Comparison of ENCODE assay signal across 27 cellular contexts in the genomic region with DNA sequence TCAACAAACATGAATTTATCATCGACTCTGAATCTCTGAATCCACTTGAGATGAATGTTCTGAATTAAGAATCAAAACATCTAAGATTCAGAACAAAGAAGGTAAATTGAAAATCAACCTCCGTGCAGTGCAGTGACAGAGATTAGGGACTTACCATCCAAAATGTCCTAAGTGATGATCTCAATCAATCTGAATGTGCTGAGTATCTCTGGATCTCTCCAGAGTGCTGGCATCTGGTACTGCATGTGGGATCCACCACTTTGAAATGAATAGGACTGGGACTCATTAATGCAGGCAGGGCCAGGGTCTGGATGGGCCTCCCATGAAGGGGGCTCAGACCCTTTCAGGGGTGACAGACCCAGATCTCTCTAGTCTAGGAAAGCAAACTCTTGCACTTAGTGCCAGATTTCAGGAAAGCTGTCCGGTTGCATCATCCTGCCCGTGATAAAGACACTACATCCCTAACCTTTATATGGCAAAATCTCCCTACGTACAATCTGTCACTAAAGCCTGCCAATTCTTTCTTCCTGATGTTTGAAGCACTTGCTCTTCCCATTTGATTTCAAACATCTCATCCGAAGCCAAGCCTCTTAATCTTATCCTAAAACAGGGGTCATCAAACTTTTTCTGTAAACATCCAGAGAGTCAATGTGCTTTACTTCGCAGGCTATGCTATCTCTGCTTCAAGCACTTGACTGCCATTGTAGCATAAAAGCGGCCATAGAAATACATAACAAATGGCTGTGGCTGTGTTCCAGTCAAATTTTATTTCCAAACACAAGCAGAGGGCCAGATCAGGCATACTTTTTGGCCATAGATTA.
DNase-seq lines count a peak whose midpoint lies in the region; ATAC-seq and TF ChIP-seq lines count a peak whose summit lies in the region.
"Had no signal": no experiment of that assay in that cellular context is flagged by ENCODE, and none has a peak within 500 bp of the region (broad histone marks: within the 10 kb centered on the region; RNA-seq: fewer than 3 reads in every experiment).

No MANE protein-coding gene starts in this region.

- H3K27ac ChIP-seq in right cardiac atrium (ENCODE audit: low read length), result peak overlapping the region; percentile 59
- H3K27ac ChIP-seq in sigmoid colon, result peak overlapping the region in 3 of 4 donors; percentile 19 to 72 (median 54)
- H3K27ac ChIP-seq: 22Rv1, epithelial cell of prostate, gastroesophageal sphincter, tibial artery had no signal

- TF ChIP-seq EP300 in sigmoid colon (IDR thresholded peaks at IDR 0.05), result no peak

- no peak for TF ChIP-seq POLR2A in sigmoid colon (IDR thresholded peaks at IDR 0.05)

- H3K36me3 ChIP-seq in sigmoid colon, result no peaks in the 10 kb centered on the region
- H3K36me3 ChIP-seq: BE2C, gastroesophageal sphincter, tibial artery had no signal

- H3K9me3 ChIP-seq in right cardiac atrium (ENCODE audit: control insufficient read depth, low read length), result no peaks in the 10 kb centered on the region
- H3K9me3 ChIP-seq in sigmoid colon, result no peaks in the 10 kb centered on the region
- H3K9me3 ChIP-seq: BE2C, gastroesophageal sphincter, tibial artery had no signal

- H3K27me3 ChIP-seq in right cardiac atrium (ENCODE audit: control insufficient read depth, insufficient read depth) (no peaks in the 10 kb centered on the region), sigmoid colon (no peaks in the 10 kb centered on the region)
- H3K27me3 ChIP-seq: BE2C, gastroesophageal sphincter, tibial artery had no signal

- intact Hi-C loops in right cardiac atrium (cut with DNase I), result no loop called here
- intact Hi-C loops in sigmoid colon (cut with DNase I), result loop anchor here (2.0 kb wide), 1 partner anchor 148 kb away; no protein-coding TSS in a partner anchor

- 42% methylated on average over 8 of the region's 8 CpGs for WGBS in right cardiac atrium
- 74 to 84% methylated on average over 8 of the region's 8 CpGs for WGBS in sigmoid colon, 2 donors

- DNase-seq in DMS 273 (lab: John Stamatoyannopoulos, UW; ENCODE audit: unreplicated experiment) (peak; percentile 4), DMS 273 treated with DMSO at 0.1 percent for 48 hours (lab: John Stamatoyannopoulos, UW) (no peak), NCI-H345 (lab: John Stamatoyannopoulos, UW) (peak; percentile 54), right cardiac atrium (no peak), sigmoid colon (no peak), NCI-H146 (lab: John Stamatoyannopoulos, UW) (no peak)
- no peak for DNase-seq in stimulated activated naive CD8-positive, alpha-beta T cell treated with anti-CD3 and anti-CD28 coated beads, Interleukin-15, Interleukin-2, amounts not matched to agents 100 U/mL and 50 U/mL, for 24 hours
- DNase-seq: activated CD8-positive, alpha-beta T cell treated with anti-CD3 and anti-CD28 coated beads, Interleukin-2, amount 10 ng/mL, durations not matched to agents 7 days and 5 days; activated gamma-delta T cell; activated naive CD8-positive, alpha-beta T cell treated with anti-CD3 and anti-CD28 coated beads, Interleukin-2, amount 50 U/mL, for 24 hours; BE2C; H7; kidney; natural killer cell; NCI-H1436 treated with DMSO at 0.1 percent for 48 hours; NCI-H774; OCI-M1; SHP77; stimulated activated CD4-positive, alpha-beta T cell treated with anti-CD3 and anti-CD28 coated beads, Interleukin-2, amount 100 ng/mL, for 24 hours; stimulated activated naive B cell treated with anti-CD40 and anti-IgM and Interleukin-4, amounts not matched to agents 10 μg/mL and 1 μg/mL and 100 μg/mL, for 72 hours; tibial artery had no signal

- H3K4me3 ChIP-seq in right cardiac atrium (ENCODE audit: low read length) (no peak overlapping the region), sigmoid colon (no peak overlapping the region)
- H3K4me3 ChIP-seq: gastroesophageal sphincter, skin epidermis, tibial artery had no signal

- no peak for TF ChIP-seq CTCF in sigmoid colon (IDR thresholded peaks at IDR 0.05)

- peaks cover 9% of the 10 kb centered on the region for H3K4me1 ChIP-seq in right cardiac atrium (ENCODE audit: control insufficient read depth, insufficient read depth, low read length)
- peaks cover 0 to 50% (median 34%) of the 10 kb centered on the region in 4 donors for H3K4me1 ChIP-seq in sigmoid colon
- H3K4me1 ChIP-seq: BE2C had no signal

- peak; percentile 26 to 39 for ATAC-seq in right cardiac atrium
- ATAC-seq in HG03095 (IDR thresholded peaks at IDR 0.05; ENCODE audit: unreplicated experiment), result no peak
- no peak for ATAC-seq in stimulated activated naive CD8-positive, alpha-beta T cell treated with anti-CD3 and anti-CD28 coated beads, Interleukin-15, Interleukin-2, amounts not matched to agents 100 U/mL and 50 U/mL, for 24 hours
- ATAC-seq: activated CD4-positive, CD25-positive, alpha-beta regulatory T cell treated with anti-CD3 and anti-CD28 coated beads, Interleukin-2, amount 50 U/mL, for 24 hours; activated CD8-positive, alpha-beta T cell treated with anti-CD3 and anti-CD28 coated beads, Interleukin-2, amount 10 ng/mL, durations not matched to agents 7 days and 5 days; activated naive CD8-positive, alpha-beta T cell treated with anti-CD3 and anti-CD28 coated beads, Interleukin-2, amount 50 U/mL, for 24 hours; gastroesophageal sphincter; natural killer cell; stimulated activated naive B cell treated with anti-CD40 and anti-IgM and Interleukin-4, amounts not matched to agents 10 μg/mL and 1 μg/mL and 100 μg/mL, for 72 hours had no signal

Comparison
In these comparisons a context has a peak if more than half of its experiments do, and no peak if none do; other contexts are left out.
1. DNase-seq: peak in DMS 273 (single experiment) and NCI-H345 (single experiment); none in DMS 273 treated with DMSO at 0.1 percent for 48 hours (single experiment), right cardiac atrium (0 of 3), sigmoid colon (single experiment), stimulated activated naive CD8-positive, alpha-beta T cell treated with anti-CD3 and anti-CD28 coated beads, Interleukin-15, Interleukin-2, amounts not matched to agents 100 U/mL and 50 U/mL, for 24 hours (single experiment) and NCI-H146 (single experiment).
2. ATAC-seq: peak in right cardiac atrium (2 of 2); none in HG03095 (single experiment) and stimulated activated naive CD8-positive, alpha-beta T cell treated with anti-CD3 and anti-CD28 coated beads, Interleukin-15, Interleukin-2, amounts not matched to agents 100 U/mL and 50 U/mL, for 24 hours (single experiment).